In genomic region chr3:171239757-171240503, GRCh38 we compare ENCODE assay signal across 17 cellular contexts.
DNase-seq lines count a peak whose midpoint lies in the region; ATAC-seq, FAIRE-seq and TF ChIP-seq lines count a peak whose summit lies in the region.
"Had no signal": no experiment of that assay in that cellular context is flagged by ENCODE, and none has a peak within 500 bp of the region (broad histone marks: within the 10 kb centered on the region; RNA-seq: fewer than 3 reads in every experiment).

No MANE protein-coding gene starts in this region.

- TF ChIP-seq POLR2A in K562 (conservative IDR thresholded peaks at IDR 0.05) = no peak
- TF ChIP-seq POLR2A in testis (IDR thresholded peaks at IDR 0.05) = no peak

- WGBS in K562 (ENCODE audit: insufficient coverage, low coverage, missing lambda C conversion rate) = 44% methylated on average over 9 of the region's 9 CpGs
- WGBS in mammary epithelial cell (ENCODE audit: low coverage, missing lambda C conversion rate) = 92% methylated on average over 9 of the region's 9 CpGs
- 85 to 90% methylated on average over 9 of the region's 9 CpGs for WGBS in testis, 2 donors

- CTCF ChIA-PET in K562 (lab: Yijun Ruan, JAX; ENCODE audit: low intra/inter-chr PET ratio) = no interaction called here
- CTCF ChIA-PET in mammary epithelial cell (lab: Charles Lee; ENCODE audit: low non-redundant PET) = no interaction called here

- H3K4me3 ChIP-seq in K562 (no peak overlapping the region), mammary epithelial cell (replicated peaks in 1 of 3; ENCODE audit: insufficient read depth in 1 of 3, low read depth in 2 of 3, low read length in 3 of 3) (no peak overlapping the region), testis (no peak overlapping the region)
- H3K4me3 ChIP-seq: SJCRH30, tibial nerve had no signal

- in situ Hi-C loops in K562 (cut with MboI) (no loop called here), mammary epithelial cell (cut with MboI; ENCODE audit: low sequenced_read_pairs in 2 of 2) (no loop called here)

- H3K9me1 ChIP-seq in K562 (ENCODE audit: control insufficient read depth, insufficient read depth, low read length) = no peaks in the 10 kb centered on the region

- no TSS peak for BruUV-seq in K562 (replicated peaks; lab: Mats Ljungman, UMichigan)
- BruUV-seq in mammary epithelial cell (replicated peaks; lab: Mats Ljungman, UMichigan) = no TSS peak

- H3K4me2 ChIP-seq in K562 (ENCODE audit: insufficient read depth, low read length) = peak overlapping the region; percentile 58; the same call in 1 of the 2 replicates
- H3K4me2 ChIP-seq in mammary epithelial cell (ENCODE audit: insufficient read depth, low read depth, low read length) = no peak overlapping the region

- H3K36me3 ChIP-seq in K562 (ENCODE audit: control insufficient read depth, insufficient read depth, low read length) = no peaks in the 10 kb centered on the region
- H3K36me3 ChIP-seq in mammary epithelial cell (ENCODE audit: insufficient read depth, low read length) = no peaks in the 10 kb centered on the region
- no peaks in the 10 kb centered on the region for H3K36me3 ChIP-seq in testis (ENCODE audit: low read depth, missing control alignments)
- H3K36me3 ChIP-seq: SJCRH30, tibial nerve had no signal

- POLR2A ChIA-PET in K562 (lab: Yijun Ruan, JAX) = interaction anchor here (0.7 to 1.5 kb wide), 5 partner anchors 10 to 188 kb away, joined by 3 to 8 read pairs (median 3); no protein-coding TSS in a partner anchor

- intact Hi-C loops in K562 (cut with micrococcal nuclease) = no loop called here
- intact Hi-C loops in left cardiac atrium (cut with DNase I) = no loop called here
- intact Hi-C loops in mammary epithelial cell (cut with micrococcal nuclease) = no loop called here
- intact Hi-C loops in testis (cut with DNase I; ENCODE audit: low total_unique reads) = no loop called here

- H3K27ac ChIP-seq in K562 (ENCODE audit: extremely low read depth, low read depth, low read length) (peak overlapping the region; percentile 29; the same call in 1 of the 3 replicates), mammary epithelial cell (ENCODE audit: insufficient read depth, low read depth, low read length) (no peak overlapping the region), testis (no peak overlapping the region)
- H3K27ac ChIP-seq: SJCRH30, tibial nerve had no signal

- TF ChIP-seq CTCF in K562 (IDR thresholded peaks at IDR 0.05 in 2 of 3, conservative IDR thresholded peaks at IDR 0.05 in 1 of 3; ENCODE audit: insufficient read depth in 2 of 3, low read depth in 1 of 3, low read length in 3 of 3) (no peak), mammary epithelial cell (conservative IDR thresholded peaks at IDR 0.05 in 1 of 2, IDR thresholded peaks at IDR 0.05 in 1 of 2; ENCODE audit: extremely low read depth in 1 of 2, insufficient read depth in 1 of 2, low read depth in 1 of 2, low read length in 2 of 2) (no peak), testis (IDR thresholded peaks at IDR 0.05) (no peak)

- H3K9ac ChIP-seq in K562 (ENCODE audit: insufficient read depth in 1 of 2, low read depth in 2 of 2, low read length in 2 of 2) = 0 out of 4 replicates have a peak overlapping the region, but pooled peaks of 1 of the 2 experiments have one; percentile 15
- H3K9ac ChIP-seq in mammary epithelial cell (ENCODE audit: insufficient read depth, low read length) = no peak overlapping the region

- H3K4me1 ChIP-seq in K562 (replicated peaks in 1 of 2; ENCODE audit: control insufficient read depth in 2 of 2, insufficient read depth in 2 of 2, low read length in 2 of 2) = peaks cover 0 to 11% of the 10 kb centered on the region in 2 experiments; a peak in 2 of 5 replicates
- H3K4me1 ChIP-seq in mammary epithelial cell (ENCODE audit: insufficient read depth, low read length) = no peaks in the 10 kb centered on the region
- H3K4me1 ChIP-seq in testis = peaks cover 8% of the 10 kb centered on the region
- H3K4me1 ChIP-seq: SJCRH30, tibial nerve had no signal

- H3K27me3 ChIP-seq in K562 (ENCODE audit: control insufficient read depth in 2 of 2, insufficient read depth in 2 of 2, low read length in 2 of 2) = no peaks in the 10 kb centered on the region
- H3K27me3 ChIP-seq in mammary epithelial cell (ENCODE audit: insufficient read depth, low read length) = no peaks in the 10 kb centered on the region
- no peaks in the 10 kb centered on the region for H3K27me3 ChIP-seq in testis
- H3K27me3 ChIP-seq: SJCRH30, tibial nerve had no signal

- no peak overlapping the region for H2AFZ ChIP-seq in K562 (ENCODE audit: low read depth, low read length)
- no peak overlapping the region for H2AFZ ChIP-seq in mammary epithelial cell (ENCODE audit: low read depth, low read length)

- H3K9me3 ChIP-seq in K562 (replicated peaks; ENCODE audit: control insufficient read depth, insufficient read depth, low read depth, low read length) (no peaks in the 10 kb centered on the region), mammary epithelial cell (replicated peaks; ENCODE audit: insufficient read depth, low read length) (no peaks in the 10 kb centered on the region), testis (no peaks in the 10 kb centered on the region)
- H3K9me3 ChIP-seq: SJCRH30, tibial nerve had no signal

- H3K79me2 ChIP-seq in K562 (ENCODE audit: control insufficient read depth, insufficient read depth, low read length) (peaks cover 4% of the 10 kb centered on the region; the same call in 1 of the 3 replicates), mammary epithelial cell (ENCODE audit: insufficient read depth, low read length) (no peaks in the 10 kb centered on the region)

- no peak for TF ChIP-seq RAD21 in K562 (CRISPR knock-in tag; conservative IDR thresholded peaks at IDR 0.05 in 1 of 2, IDR thresholded peaks at IDR 0.05 in 1 of 2)

- DNase-seq in DMS79 treated with DMSO at 0.1 percent for 48 hours (lab: John Stamatoyannopoulos, UW) = peak; percentile 37
- peak; percentile 78 for DNase-seq in NCI-H2171 treated with DMSO at 0.1 percent for 48 hours (lab: John Stamatoyannopoulos, UW)
- DNase-seq in K562 (ENCODE audit: extremely low read depth in 1 of 4, low spot score in 3 of 4) = peak in 2 of 4 experiments; percentile 21 to 44
- no peak for DNase-seq in left cardiac atrium
- no peak for DNase-seq in mammary epithelial cell
- DNase-seq in testis = no peak
- no peak for DNase-seq in NCI-H2081 (lab: John Stamatoyannopoulos, UW)
- DNase-seq: activated CD4-positive, alpha-beta T cell treated with anti-CD3 and anti-CD28 coated beads for 48 hours; activated naive CD4-positive, alpha-beta T cell treated with anti-CD3 and anti-CD28 coated beads, Interleukin-2, amount 10 ng/mL, durations not matched to agents 7 days and 5 days; HCEC 1CT; hypothalamus; NCI-H1694 treated with DMSO at 0.1 percent for 48 hours; SJCRH30 had no signal

- FAIRE-seq in K562 (lab: Jason Lieb, UNC) = no peak
- FAIRE-seq: endometrium had no signal

- ATAC-seq in HG02884 (IDR thresholded peaks at IDR 0.05; ENCODE audit: unreplicated experiment) (peak; percentile 14), K562 (peak; percentile 93), left cardiac atrium (no peak)
- ATAC-seq: stimulated activated memory B cell treated with anti-CD40 and anti-IgM and Interleukin-4, amounts not matched to agents 10 μg/mL and 1 μg/mL and 100 μg/mL, for 72 hours had no signal

- H4K20me1 ChIP-seq in K562 (replicated peaks; ENCODE audit: control insufficient read depth, insufficient read depth, low read length) (no peaks in the 10 kb centered on the region), mammary epithelial cell (ENCODE audit: insufficient read depth, low read length) (no peaks in the 10 kb centered on the region)

- dilution Hi-C loops in mammary epithelial cell (cut with HindIII; ENCODE audit: low sequenced_read_pairs) = no loop called here

- peak; percentile 87 for TF ChIP-seq EP300 in K562 (IDR thresholded peaks at IDR 0.05; ENCODE audit: low read length)

TF ChIP-seq in K562, 482 proteins besides CTCF, POLR2A, EP300 and RAD21 (continues in another document):
- TF ChIP-seq STAT6 (CRISPR knock-in tag; IDR thresholded peaks at IDR 0.05) = no peak
- TF ChIP-seq ZNF316 (IDR thresholded peaks at IDR 0.05) = peak; percentile 68; the same call in 1 of the 2 replicates
- peak; percentile 95 for TF ChIP-seq SOX6 (IDR thresholded peaks at IDR 0.05)
- TF ChIP-seq MAFG (tag; conservative IDR thresholded peaks at IDR 0.05) = peak; percentile 71
- TF ChIP-seq ATF1 (CRISPR knock-in tag; IDR thresholded peaks at IDR 0.05) = no peak
- TF ChIP-seq ATF1 (tag; IDR thresholded peaks at IDR 0.05) = 0 out of 2 replicates have a peak, but pooled peaks have one; percentile 9
- TF ChIP-seq ARID2 (IDR thresholded peaks at IDR 0.05) = no peak
- peak; percentile 65 for TF ChIP-seq PKNOX1 (IDR thresholded peaks at IDR 0.05)
- peak; percentile 60 for TF ChIP-seq ARID1B (IDR thresholded peaks at IDR 0.05)
- TF ChIP-seq ZNF696 (CRISPR knock-in tag; conservative IDR thresholded peaks at IDR 0.05) = no peak
- TF ChIP-seq HDAC2 (IDR thresholded peaks at IDR 0.05) = peak; percentile 59; the same call in 1 of the 2 replicates

Comparison
In these comparisons a context has a peak if more than half of its experiments do, and no peak if none do; other contexts are left out.
1. DNase-seq: peak in DMS79 treated with DMSO at 0.1 percent for 48 hours (single experiment) and NCI-H2171 treated with DMSO at 0.1 percent for 48 hours (single experiment); none in left cardiac atrium (single experiment), mammary epithelial cell (single experiment), testis (single experiment) and NCI-H2081 (0 of 2).
2. ATAC-seq: peak in HG02884 (single experiment) and K562 (single experiment); none in left cardiac atrium (0 of 2).